Comparison of ENCODE assay signal across 8 cellular contexts in genomic region chr13:89695343-89696257, GRCh38.
DNase-seq lines count a peak whose midpoint lies in the region; ATAC-seq, FAIRE-seq and TF ChIP-seq lines count a peak whose summit lies in the region.

No MANE protein-coding gene starts in this region.

- H3K9ac ChIP-seq in HepG2 (ENCODE audit: insufficient read depth, low read depth, low read length) = no peak overlapping the region

- no peak overlapping the region for H2AFZ ChIP-seq in HepG2 (ENCODE audit: low read length)
- no peak overlapping the region for H2AFZ ChIP-seq in osteoblast (ENCODE audit: low read length)

- H3K9me3 ChIP-seq in A673 (ENCODE audit: low read depth, low read length, poor library complexity, severe bottlenecking) (no peaks in the 10 kb centered on the region), body of pancreas (no peaks in the 10 kb centered on the region), HepG2 (ENCODE audit: low read length) (no peaks in the 10 kb centered on the region), osteoblast (ENCODE audit: low read depth, low read length) (no peaks in the 10 kb centered on the region)

- H4K20me1 ChIP-seq in HepG2 (ENCODE audit: insufficient read depth, low read length) = no peaks in the 10 kb centered on the region
- no peaks in the 10 kb centered on the region for H4K20me1 ChIP-seq in osteoblast (ENCODE audit: insufficient read depth, low read length)

- TF ChIP-seq POLR2A in body of pancreas (IDR thresholded peaks at IDR 0.05) (no peak), HepG2 (IDR thresholded peaks at IDR 0.05; ENCODE audit: insufficient read depth in 1 of 2, low read depth in 2 of 2, low read length in 2 of 2) (no peak)

- no peak overlapping the region for H3K4me2 ChIP-seq in HepG2 (ENCODE audit: low read depth, low read length)
- H3K4me2 ChIP-seq in osteoblast (ENCODE audit: insufficient read depth, low read length) = no peak overlapping the region

- POLR2A ChIA-PET in A673 (lab: Charles Lee; ENCODE audit: low non-redundant PET) (no interaction called here), HepG2 (lab: Yijun Ruan, JAX) (no interaction called here)

- H3K36me3 ChIP-seq in A673 (ENCODE audit: insufficient read depth, low read length, poor library complexity, severe bottlenecking) (no peaks in the 10 kb centered on the region), body of pancreas (replicated peaks in 1 of 2; ENCODE audit: insufficient read depth in 1 of 2, low read depth in 2 of 2) (no peaks in the 10 kb centered on the region), HepG2 (replicated peaks in 1 of 2; ENCODE audit: control insufficient read depth in 1 of 2, insufficient read depth in 2 of 2, low read length in 2 of 2) (no peaks in the 10 kb centered on the region), osteoblast (ENCODE audit: insufficient read depth, low read length) (no peaks in the 10 kb centered on the region)

- no peaks in the 10 kb centered on the region for H3K79me2 ChIP-seq in HepG2 (ENCODE audit: insufficient read depth, low read length)
- H3K79me2 ChIP-seq in osteoblast (ENCODE audit: insufficient read depth, low read length) = no peaks in the 10 kb centered on the region

- no peak for TF ChIP-seq RAD21 in HepG2 (CRISPR knock-in tag; IDR thresholded peaks at IDR 0.05)

- no peak for TF ChIP-seq EP300 in HepG2 (IDR thresholded peaks at IDR 0.05; ENCODE audit: low read depth in 2 of 2, low read length in 2 of 2)
- TF ChIP-seq EP300 in HepG2 (CRISPR knock-in tag; IDR thresholded peaks at IDR 0.05; ENCODE audit: borderline replicate concordance) = no peak

- H3K4me1 ChIP-seq in A673 (ENCODE audit: insufficient read depth, low read length, poor library complexity, severe bottlenecking) = no peaks in the 10 kb centered on the region
- H3K4me1 ChIP-seq in body of pancreas = no peaks in the 10 kb centered on the region
- no peaks in the 10 kb centered on the region for H3K4me1 ChIP-seq in HepG2 (ENCODE audit: insufficient read depth, low read length)
- no peaks in the 10 kb centered on the region for H3K4me1 ChIP-seq in osteoblast (ENCODE audit: insufficient read depth, low read length)

- DNase-seq in A673 (ENCODE audit: low spot score) = peak; percentile 76
- DNase-seq in NCI-H226 = peak; percentile 24
- peak; percentile 31 to 48 (median 38) for DNase-seq in body of pancreas
- DNase-seq in HepG2 (ENCODE audit: low spot score) = peak; percentile 9
- no peak for DNase-seq in NCI-H1105 (lab: John Stamatoyannopoulos, UW)
- no peak for DNase-seq in osteoblast (ENCODE audit: insufficient read length, low spot score, missing footprints)

- ATAC-seq in GM18498 (IDR thresholded peaks at IDR 0.05; ENCODE audit: unreplicated experiment) (peak; percentile 48), body of pancreas (peak; percentile 74), HepG2 (peak; percentile 77), HG03469 (IDR thresholded peaks at IDR 0.05; ENCODE audit: unreplicated experiment) (no peak)

- in situ Hi-C loops in HepG2 (cut with HindIII; ENCODE audit: extremely low pct_ligation_motif_present, low pct_unique_long_range_greater_than_20kb) = no loop called here

- no peak overlapping the region for H3K4me3 ChIP-seq in A673 (ENCODE audit: low read depth, low read length, poor library complexity, severe bottlenecking)
- no peak overlapping the region for H3K4me3 ChIP-seq in body of pancreas
- H3K4me3 ChIP-seq in HepG2 (replicated peaks in 1 of 3; ENCODE audit: insufficient read depth in 1 of 3, low read depth in 2 of 3, low read length in 3 of 3) = no peak overlapping the region
- H3K4me3 ChIP-seq in osteoblast (ENCODE audit: insufficient read depth, low read length) = no peak overlapping the region

- WGBS in body of pancreas, 2 donors = 1 to 2% methylated on average over 4 of the region's 4 CpGs
- WGBS in HepG2 (ENCODE audit: low lambda C conversion rate) = 5% methylated on average over 4 of the region's 4 CpGs

- H3K27me3 ChIP-seq in A673 (replicated peaks; ENCODE audit: insufficient read depth, low read depth, low read length, poor library complexity) = no peaks in the 10 kb centered on the region
- H3K27me3 ChIP-seq in body of pancreas = no peaks in the 10 kb centered on the region
- H3K27me3 ChIP-seq in HepG2 (ENCODE audit: control insufficient read depth in 1 of 2, insufficient read depth in 2 of 2, low read length in 2 of 2) = no peaks in the 10 kb centered on the region
- H3K27me3 ChIP-seq in osteoblast (ENCODE audit: insufficient read depth, low read length) = no peaks in the 10 kb centered on the region

- CTCF ChIA-PET in A673 (lab: Charles Lee) (interaction anchor here (0.5 to 0.9 kb wide), 5 partner anchors 195 to 1172 kb away, joined by 3 to 11 read pairs (median 6); no protein-coding TSS in a partner anchor), HepG2 (lab: Yijun Ruan, JAX; ENCODE audit: low intra/inter-chr PET ratio, low total read pairs) (no interaction called here)

- intact Hi-C loops in A673 (cut with micrococcal nuclease; ENCODE audit: unreplicated experiment) = loop anchor here (2.0 to 5.0 kb wide), 5 partner anchors 173 to 628 kb away; no protein-coding TSS in a partner anchor
- intact Hi-C loops in body of pancreas (cut with DNase I) = no loop called here
- intact Hi-C loops in HepG2 (cut with micrococcal nuclease; ENCODE audit: unreplicated experiment) = loop anchor here (2.0 to 10.0 kb wide), 3 partner anchors 229 to 1172 kb away; no protein-coding TSS in a partner anchor

- peak; percentile 82 for TF ChIP-seq CTCF in A673 (conservative IDR thresholded peaks at IDR 0.05; ENCODE audit: low read depth, low read length)
- TF ChIP-seq CTCF in body of pancreas (IDR thresholded peaks at IDR 0.05) = peak; percentile 54 to 80 (median 78)
- TF ChIP-seq CTCF in HepG2 (CRISPR knock-in tag; IDR thresholded peaks at IDR 0.05) = peak; percentile 70
- TF ChIP-seq CTCF in osteoblast (IDR thresholded peaks at IDR 0.05; ENCODE audit: extremely low read depth, low read depth, low read length) = no peak

- BruUV-seq in A673 (replicated peaks; lab: Mats Ljungman, UMichigan) (no TSS peak), HepG2 (replicated peaks; lab: Mats Ljungman, UMichigan) (no TSS peak)

- H3K27ac ChIP-seq in A673 (ENCODE audit: low read depth, low read length, poor library complexity, severe bottlenecking) = no peak overlapping the region
- no peak overlapping the region for H3K27ac ChIP-seq in body of pancreas
- H3K27ac ChIP-seq in HepG2 (ENCODE audit: extremely low read length, insufficient read depth, low read length) = no peak overlapping the region
- H3K27ac ChIP-seq in osteoblast (ENCODE audit: low read depth, low read length) = no peak overlapping the region

- no peak for FAIRE-seq in HepG2 (lab: Jason Lieb, UNC)

TF ChIP-seq in HepG2, 621 proteins besides CTCF, POLR2A, EP300 and RAD21 (continues in another document):
- TF ChIP-seq ZNF619 (CRISPR knock-in tag; IDR thresholded peaks at IDR 0.05) = no peak
- no peak for TF ChIP-seq TFDP1 (CRISPR knock-in tag; IDR thresholded peaks at IDR 0.05; ENCODE audit: borderline replicate concordance)
- no peak for TF ChIP-seq ZNF768 (CRISPR knock-in tag; IDR thresholded peaks at IDR 0.05)
- no peak for TF ChIP-seq ZNF841 (CRISPR knock-in tag; IDR thresholded peaks at IDR 0.05; ENCODE audit: borderline replicate concordance)
- no peak for TF ChIP-seq ZNF577 (CRISPR knock-in tag; IDR thresholded peaks at IDR 0.05; ENCODE audit: borderline replicate concordance, low read depth)
- TF ChIP-seq, protein P1, sequence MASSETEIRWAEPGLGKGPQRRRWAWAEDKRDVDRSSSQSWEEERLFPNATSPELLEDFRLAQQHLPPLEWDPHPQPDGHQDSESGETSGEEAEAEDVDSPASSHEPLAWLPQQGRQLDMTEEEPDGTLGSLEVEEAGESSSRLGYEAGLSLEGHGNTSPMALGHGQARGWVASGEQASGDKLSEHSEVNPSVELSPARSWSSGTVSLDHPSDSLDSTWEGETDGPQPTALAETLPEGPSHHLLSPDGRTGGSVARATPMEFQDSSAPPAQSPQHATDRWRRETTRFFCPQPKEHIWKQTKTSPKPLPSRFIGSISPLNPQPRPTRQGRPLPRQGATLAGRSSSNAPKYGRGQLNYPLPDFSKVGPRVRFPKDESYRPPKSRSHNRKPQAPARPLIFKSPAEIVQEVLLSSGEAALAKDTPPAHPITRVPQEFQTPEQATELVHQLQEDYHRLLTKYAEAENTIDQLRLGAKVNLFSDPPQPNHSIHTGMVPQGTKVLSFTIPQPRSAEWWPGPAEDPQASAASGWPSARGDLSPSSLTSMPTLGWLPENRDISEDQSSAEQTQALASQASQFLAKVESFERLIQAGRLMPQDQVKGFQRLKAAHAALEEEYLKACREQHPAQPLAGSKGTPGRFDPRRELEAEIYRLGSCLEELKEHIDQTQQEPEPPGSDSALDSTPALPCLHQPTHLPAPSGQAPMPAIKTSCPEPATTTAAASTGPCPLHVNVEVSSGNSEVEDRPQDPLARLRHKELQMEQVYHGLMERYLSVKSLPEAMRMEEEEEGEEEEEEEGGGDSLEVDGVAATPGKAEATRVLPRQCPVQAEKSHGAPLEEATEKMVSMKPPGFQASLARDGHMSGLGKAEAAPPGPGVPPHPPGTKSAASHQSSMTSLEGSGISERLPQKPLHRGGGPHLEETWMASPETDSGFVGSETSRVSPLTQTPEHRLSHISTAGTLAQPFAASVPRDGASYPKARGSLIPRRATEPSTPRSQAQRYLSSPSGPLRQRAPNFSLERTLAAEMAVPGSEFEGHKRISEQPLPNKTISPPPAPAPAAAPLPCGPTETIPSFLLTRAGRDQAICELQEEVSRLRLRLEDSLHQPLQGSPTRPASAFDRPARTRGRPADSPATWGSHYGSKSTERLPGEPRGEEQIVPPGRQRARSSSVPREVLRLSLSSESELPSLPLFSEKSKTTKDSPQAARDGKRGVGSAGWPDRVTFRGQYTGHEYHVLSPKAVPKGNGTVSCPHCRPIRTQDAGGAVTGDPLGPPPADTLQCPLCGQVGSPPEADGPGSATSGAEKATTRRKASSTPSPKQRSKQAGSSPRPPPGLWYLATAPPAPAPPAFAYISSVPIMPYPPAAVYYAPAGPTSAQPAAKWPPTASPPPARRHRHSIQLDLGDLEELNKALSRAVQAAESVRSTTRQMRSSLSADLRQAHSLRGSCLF (CRISPR knock-in tag; IDR thresholded peaks at IDR 0.05; ENCODE audit: borderline replicate concordance) = no peak
- TF ChIP-seq ZFP36 (IDR thresholded peaks at IDR 0.05; ENCODE audit: borderline replicate concordance, low read depth, low read length, partially characterized antibody) = no peak
- TF ChIP-seq NCOA1 (CRISPR knock-in tag; IDR thresholded peaks at IDR 0.05) = no peak
- TF ChIP-seq NCOA2 (CRISPR knock-in tag; IDR thresholded peaks at IDR 0.05) = no peak
- TF ChIP-seq JARID2 (CRISPR knock-in tag; IDR thresholded peaks at IDR 0.05; ENCODE audit: insufficient replicate concordance) = no peak

Comparison
In these comparisons a context has a peak if more than half of its experiments do, and no peak if none do; other contexts are left out.
1. DNase-seq: peak in A673 (single experiment), NCI-H226 (single experiment), body of pancreas (4 of 4) and HepG2 (single experiment); none in NCI-H1105 (single experiment) and osteoblast (single experiment).